In genomic region chr4:26061248-26061986, GRCh38 we compare ENCODE assay signal across 8 cellular contexts.
DNase-seq lines count a peak whose midpoint lies in the region; ATAC-seq and TF ChIP-seq lines count a peak whose summit lies in the region.

No MANE protein-coding gene starts in this region.

- peaks cover 10 to 18% of the 10 kb centered on the region in 2 donors for H3K4me1 Mint-ChIP-seq in stimulated activated naive B cell treated with anti-CD40 and anti-IgM and Interleukin-4, amounts not matched to agents 10 μg/mL and 1 μg/mL and 100 μg/mL, for 72 hours

- no peak overlapping the region for H2AFZ ChIP-seq in SK-N-SH (ENCODE audit: low read depth)

- peak in 8 of 12 donors; percentile 12 to 41 (median 32) for TF ChIP-seq CTCF in heart left ventricle (IDR thresholded peaks at IDR 0.05)
- peak in 1 of 2 donors; percentile 39 for TF ChIP-seq CTCF in right atrium auricular region (IDR thresholded peaks at IDR 0.05)
- TF ChIP-seq CTCF in SK-N-SH (IDR thresholded peaks at IDR 0.05) = peak; percentile 62
- TF ChIP-seq CTCF in fibroblast of the aortic adventitia (IDR thresholded peaks at IDR 0.05; ENCODE audit: insufficient read depth, low read length) = peak; percentile 54

- H3K4me3 ChIP-seq in heart left ventricle (no peak overlapping the region), right atrium auricular region (no peak overlapping the region), SK-N-SH (ENCODE audit: low read depth in 2 of 2, low read length in 1 of 2) (no peak overlapping the region), fibroblast of the aortic adventitia (ENCODE audit: low read depth, low read length) (no peak overlapping the region)

- peak; percentile 72 for TF ChIP-seq RAD21 in SK-N-SH (IDR thresholded peaks at IDR 0.05; ENCODE audit: low read length)

- peaks cover 0 to 3% of the 10 kb centered on the region in 2 donors for H3K9me3 Mint-ChIP-seq in stimulated activated naive B cell treated with anti-CD40 and anti-IgM and Interleukin-4, amounts not matched to agents 10 μg/mL and 1 μg/mL and 100 μg/mL, for 72 hours

- no peak overlapping the region for H3K4me2 ChIP-seq in SK-N-SH

- 67 to 89% (median 77%) methylated on average over 6 to 7 of the region's 7 CpGs for WGBS in heart left ventricle, 4 donors
- 52% methylated on average over 7 of the region's 7 CpGs for WGBS in SK-N-SH (ENCODE audit: low lambda C conversion rate)

- H3K79me2 ChIP-seq in SK-N-SH (ENCODE audit: insufficient read depth) = no peaks in the 10 kb centered on the region

- TF ChIP-seq EP300 in SK-N-SH (IDR thresholded peaks at IDR 0.05; ENCODE audit: borderline replicate concordance in 1 of 2, low read depth in 1 of 2, low read length in 1 of 2) = no peak

- DNase-seq in heart left ventricle = no peak
- no peak for DNase-seq in right atrium auricular region (ENCODE audit: low spot score)
- peak; percentile 55 for DNase-seq in SK-N-SH
- peak; percentile 37 for DNase-seq in fibroblast of the aortic adventitia (ENCODE audit: low read depth)
- DNase-seq in stimulated activated naive B cell treated with anti-CD40 and anti-IgM and Interleukin-4, amounts not matched to agents 10 μg/mL and 1 μg/mL and 100 μg/mL, for 72 hours = no peak

- CTCF ChIA-PET in SK-N-SH (lab: Yijun Ruan, JAX) = interaction anchor here (0.6 to 2.0 kb wide), 11 partner anchors 11 to 350 kb away, joined by 3 to 7 read pairs (median 3); no protein-coding TSS in a partner anchor

- TF ChIP-seq POLR2A in heart left ventricle (IDR thresholded peaks at IDR 0.05) = no peak

- H3K4me1 ChIP-seq in heart left ventricle = peaks cover 0 to 15% (median 0%) of the 10 kb centered on the region in 12 donors
- H3K4me1 ChIP-seq in right atrium auricular region = no peaks in the 10 kb centered on the region
- H3K4me1 ChIP-seq in SK-N-SH (ENCODE audit: control insufficient read depth in 1 of 2, insufficient read depth in 2 of 2, low read depth in 1 of 2, low read length in 1 of 2) = peaks cover 0 to 5% of the 10 kb centered on the region in 2 experiments; a peak in 1 of 4 replicates

- H3K9me3 ChIP-seq in heart left ventricle (no peaks in the 10 kb centered on the region), right atrium auricular region (no peaks in the 10 kb centered on the region), SK-N-SH (no peaks in the 10 kb centered on the region)

- no peak overlapping the region for H3K9ac ChIP-seq in SK-N-SH

- intact Hi-C loops in heart left ventricle (cut with DNase I) = no loop called here

- POLR2A ChIA-PET in SK-N-SH (lab: Yijun Ruan, JAX) = no interaction called here

- no peaks in the 10 kb centered on the region for H3K27me3 ChIP-seq in heart left ventricle
- no peaks in the 10 kb centered on the region for H3K27me3 ChIP-seq in right atrium auricular region
- H3K27me3 ChIP-seq in SK-N-SH (ENCODE audit: insufficient read depth) = no peaks in the 10 kb centered on the region

- ATAC-seq in heart left ventricle = peak in 3 of 4 donors; percentile 28 to 75 (median 63)
- ATAC-seq in HG03354 (IDR thresholded peaks at IDR 0.05; ENCODE audit: poor library complexity, severe bottlenecking, unreplicated experiment) = peak; percentile 77
- ATAC-seq in stimulated activated naive B cell treated with anti-CD40 and anti-IgM and Interleukin-4, amounts not matched to agents 10 μg/mL and 1 μg/mL and 100 μg/mL, for 72 hours (replicated peaks) = peak; percentile 81 to 85
- no peak for ATAC-seq in GM21576 (IDR thresholded peaks at IDR 0.05; ENCODE audit: unreplicated experiment)
- no peak for ATAC-seq in HG03108 (IDR thresholded peaks at IDR 0.05; ENCODE audit: unreplicated experiment)

- H3K36me3 Mint-ChIP-seq in stimulated activated naive B cell treated with anti-CD40 and anti-IgM and Interleukin-4, amounts not matched to agents 10 μg/mL and 1 μg/mL and 100 μg/mL, for 72 hours = no peaks in the 10 kb centered on the region

- no peaks in the 10 kb centered on the region for H3K9me2 ChIP-seq in SK-N-SH

- H3K4me3 Mint-ChIP-seq in stimulated activated naive B cell treated with anti-CD40 and anti-IgM and Interleukin-4, amounts not matched to agents 10 μg/mL and 1 μg/mL and 100 μg/mL, for 72 hours = no peak overlapping the region

- H3K27me3 Mint-ChIP-seq in stimulated activated naive B cell treated with anti-CD40 and anti-IgM and Interleukin-4, amounts not matched to agents 10 μg/mL and 1 μg/mL and 100 μg/mL, for 72 hours = peaks cover 12 to 23% of the 10 kb centered on the region in 2 donors

- no peak overlapping the region for H3K27ac Mint-ChIP-seq in stimulated activated naive B cell treated with anti-CD40 and anti-IgM and Interleukin-4, amounts not matched to agents 10 μg/mL and 1 μg/mL and 100 μg/mL, for 72 hours

- H3F3A ChIP-seq in SK-N-SH (replicated peaks; ENCODE audit: insufficient read depth) = no peaks in the 10 kb centered on the region

- H4K20me1 ChIP-seq in SK-N-SH (ENCODE audit: insufficient read depth) = no peaks in the 10 kb centered on the region

- H3K36me3 ChIP-seq in heart left ventricle (no peaks in the 10 kb centered on the region), right atrium auricular region (no peaks in the 10 kb centered on the region), SK-N-SH (replicated peaks in 1 of 2; ENCODE audit: control insufficient read depth in 1 of 2, insufficient read depth in 2 of 2, low read length in 1 of 2) (no peaks in the 10 kb centered on the region)

- H3K27ac ChIP-seq in heart left ventricle (no peak overlapping the region), right atrium auricular region (no peak overlapping the region), SK-N-SH (ENCODE audit: low read depth in 2 of 2, low read length in 1 of 2) (no peak overlapping the region)

TF ChIP-seq in SK-N-SH, 30 proteins besides CTCF, POLR2A, EP300 and RAD21:
- TF ChIP-seq NFIC (IDR thresholded peaks at IDR 0.05; ENCODE audit: borderline replicate concordance) (no peak), SMC3 (IDR thresholded peaks at IDR 0.05; ENCODE audit: low read depth, low read length) (peak; percentile 65)

Comparison
In these comparisons a context has a peak if more than half of its experiments do, and no peak if none do; other contexts are left out.
1. ATAC-seq: peak in heart left ventricle (3 of 4), HG03354 (single experiment) and stimulated activated naive B cell treated with anti-CD40 and anti-IgM and Interleukin-4, amounts not matched to agents 10 μg/mL and 1 μg/mL and 100 μg/mL, for 72 hours (2 of 2); none in GM21576 (single experiment) and HG03108 (single experiment).
2. DNase-seq: peak in SK-N-SH (single experiment) and fibroblast of the aortic adventitia (single experiment); none in heart left ventricle (0 of 5), right atrium auricular region (single experiment) and stimulated activated naive B cell treated with anti-CD40 and anti-IgM and Interleukin-4, amounts not matched to agents 10 μg/mL and 1 μg/mL and 100 μg/mL, for 72 hours (single experiment).